2 cellular contexts compared by ENCODE assay signal in the genomic region with DNA sequence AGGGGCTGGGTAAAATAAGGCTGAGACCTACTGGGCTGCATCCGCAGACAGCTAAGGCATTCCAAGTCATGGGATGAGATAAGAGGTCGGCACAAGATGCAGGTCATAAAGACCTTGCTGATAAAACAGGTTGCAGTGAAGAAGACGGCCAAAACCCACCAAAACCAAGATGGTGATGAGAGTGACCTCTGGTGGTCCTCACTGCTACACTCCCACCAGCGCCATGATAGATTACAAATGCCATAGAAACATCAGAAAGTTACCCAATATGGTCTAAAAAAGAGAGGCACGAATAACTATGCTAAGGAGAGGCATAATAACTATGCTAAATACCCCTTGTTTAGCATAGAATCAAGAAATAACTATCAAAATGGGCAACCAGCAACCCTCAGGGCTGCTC.
TF ChIP-seq lines count a peak whose summit lies in the region.

No MANE protein-coding gene starts in this region.

TF ChIP-seq in IMR-90, 13 proteins besides CTCF, POLR2A, EP300 and RAD21:
- TF ChIP-seq CEBPB (IDR thresholded peaks at IDR 0.05; ENCODE audit: low read depth, low read length) (no peak), BHLHE40 (IDR thresholded peaks at IDR 0.05; ENCODE audit: low read depth, low read length) (no peak), SMC3 (IDR thresholded peaks at IDR 0.05; ENCODE audit: low read depth, low read length) (no peak), NFE2L2 (IDR thresholded peaks at IDR 0.05; ENCODE audit: low read depth, low read length) (no peak), CHD1 (IDR thresholded peaks at IDR 0.05; ENCODE audit: low read depth, low read length) (no peak), MAZ (IDR thresholded peaks at IDR 0.05; ENCODE audit: borderline replicate concordance, low read depth, low read length) (no peak)
- TF ChIP-seq, protein P1, sequence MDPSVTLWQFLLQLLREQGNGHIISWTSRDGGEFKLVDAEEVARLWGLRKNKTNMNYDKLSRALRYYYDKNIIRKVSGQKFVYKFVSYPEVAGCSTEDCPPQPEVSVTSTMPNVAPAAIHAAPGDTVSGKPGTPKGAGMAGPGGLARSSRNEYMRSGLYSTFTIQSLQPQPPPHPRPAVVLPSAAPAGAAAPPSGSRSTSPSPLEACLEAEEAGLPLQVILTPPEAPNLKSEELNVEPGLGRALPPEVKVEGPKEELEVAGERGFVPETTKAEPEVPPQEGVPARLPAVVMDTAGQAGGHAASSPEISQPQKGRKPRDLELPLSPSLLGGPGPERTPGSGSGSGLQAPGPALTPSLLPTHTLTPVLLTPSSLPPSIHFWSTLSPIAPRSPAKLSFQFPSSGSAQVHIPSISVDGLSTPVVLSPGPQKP (IDR thresholded peaks at IDR 0.05; ENCODE audit: borderline replicate concordance, low read depth, low read length), result no peak

TF ChIP-seq in H1, 55 proteins besides CTCF, POLR2A, EP300 and RAD21:
- TF ChIP-seq TAF1 (IDR thresholded peaks at IDR 0.05; ENCODE audit: low read depth, low read length), result no peak
- TF ChIP-seq RNF2 (IDR thresholded peaks at IDR 0.05; ENCODE audit: borderline replicate concordance, low read depth, low read length, missing control alignments, poor library complexity, severe bottlenecking), result no peak
- no peak for TF ChIP-seq JUN (IDR thresholded peaks at IDR 0.05; ENCODE audit: low read depth, low read length)
